Comparison of ENCODE assay signal across 1 cellular context in the genomic region with DNA sequence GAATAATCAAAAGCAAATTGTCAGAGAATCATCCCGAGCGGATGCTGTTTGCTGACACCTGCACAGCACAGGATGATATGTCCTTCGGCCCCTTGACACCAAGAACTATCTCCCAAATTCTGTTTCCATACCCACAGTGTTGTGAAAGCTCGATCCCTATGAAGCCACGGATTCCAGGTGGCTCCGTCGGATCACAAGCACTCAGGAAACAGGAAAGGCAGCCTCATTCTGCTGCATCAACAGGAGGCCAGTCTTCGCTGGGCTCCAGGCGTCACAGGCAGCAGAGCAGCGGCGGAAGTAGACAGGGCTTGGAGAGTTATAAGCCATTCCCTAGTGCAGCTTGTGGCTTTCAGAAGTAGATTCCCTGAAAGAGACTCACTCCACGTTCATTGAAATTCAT.
TF ChIP-seq lines count a peak whose summit lies in the region.

No MANE protein-coding gene starts in this region.

TF ChIP-seq in H1, 55 proteins besides CTCF, POLR2A, EP300 and RAD21 (continued from another document):
- TF ChIP-seq TBP (IDR thresholded peaks at IDR 0.05; ENCODE audit: low read depth, low read length) (no peak), SAP30 (IDR thresholded peaks at IDR 0.05; ENCODE audit: insufficient read depth, insufficient replicate concordance, low read length) (no peak), SIRT6 (IDR thresholded peaks at IDR 0.05; ENCODE audit: low read length) (no peak), CREB1 (IDR thresholded peaks at IDR 0.05) (no peak), GTF2F1 (IDR thresholded peaks at IDR 0.05; ENCODE audit: borderline replicate concordance, low read depth, low read length) (no peak), NRF1 (IDR thresholded peaks at IDR 0.05; ENCODE audit: low read depth, low read length) (no peak)
